In genomic region chr3:196518999-196519737, GRCh38 we compare ENCODE assay signal across 8 cellular contexts. TPM values are rescaled to one million over a fixed set of nuclear protein-coding genes. Genes with fewer than 3 reads are reported as not detected.
A peak's percentile ranks its signal among the peaks of the same experiment; 100 is the strongest.
DNase-seq lines count a peak whose midpoint lies in the region; ATAC-seq and TF ChIP-seq lines count a peak whose summit lies in the region.

No MANE protein-coding gene starts in this region.

- H3K4me1 ChIP-seq in Karpas-422 (ENCODE audit: low read length) (peaks cover 32% of the 10 kb centered on the region), body of pancreas (no peaks in the 10 kb centered on the region)

- no peaks in the 10 kb centered on the region for H4K20me1 ChIP-seq in Karpas-422 (ENCODE audit: insufficient read depth, low read depth, low read length)

- TF ChIP-seq CTCF in body of pancreas (IDR thresholded peaks at IDR 0.05) = peak in 5 of 7 experiments; percentile 22 to 39 (median 33)
- TF ChIP-seq CTCF in omental fat pad (IDR thresholded peaks at IDR 0.05) = peak in 1 of 3 donors; percentile 33

- H3K4me3 ChIP-seq in Karpas-422 (ENCODE audit: low read length) (no peak overlapping the region), body of pancreas (no peak overlapping the region)

- H3K4me3 Mint-ChIP-seq in stimulated activated naive CD8-positive, alpha-beta T cell treated with anti-CD3 and anti-CD28 coated beads, Interleukin-15, amount 100 ng/mL, for 72 hours = no peak overlapping the region

- DNase-seq in Daoy (ENCODE audit: low read depth) = peak; percentile 84
- peak; percentile 98 for DNase-seq in Karpas-422
- peak in 4 of 5 donors; percentile 31 to 56 (median 48) for DNase-seq in T-helper 1 cell
- DNase-seq in body of pancreas = peak; percentile 39 to 56 (median 50)
- DNase-seq in left colon = peak; percentile 36 to 65
- DNase-seq in stimulated activated naive CD8-positive, alpha-beta T cell treated with anti-CD3 and anti-CD28 coated beads, Interleukin-15, amount 100 ng/mL, for 72 hours = peak; percentile 50 to 60
- DNase-seq in epidermal melanocyte (ENCODE audit: insufficient read length, low spot score) = no peak
- DNase-seq in omental fat pad (ENCODE audit: low spot score) = no peak

- H3K4me2 ChIP-seq in Karpas-422 (ENCODE audit: low read depth, low read length, poor library complexity, severe bottlenecking) = no peak overlapping the region

- TF ChIP-seq POLR2A in body of pancreas (IDR thresholded peaks at IDR 0.05) = no peak

- H3K9me3 Mint-ChIP-seq in stimulated activated naive CD8-positive, alpha-beta T cell treated with anti-CD3 and anti-CD28 coated beads, Interleukin-15, amount 100 ng/mL, for 72 hours = peaks cover 36 to 42% of the 10 kb centered on the region in 2 donors

- no peaks in the 10 kb centered on the region for H3K9me2 ChIP-seq in Karpas-422 (replicated peaks; ENCODE audit: insufficient read depth, low read length)

- H3K9ac ChIP-seq in Karpas-422 (ENCODE audit: low read length) = no peak overlapping the region

- H3K36me3 ChIP-seq in Karpas-422 (ENCODE audit: insufficient read depth, low read length) (no peaks in the 10 kb centered on the region; the same call in 1 of the 2 replicates), body of pancreas (replicated peaks in 1 of 2; ENCODE audit: insufficient read depth in 1 of 2, low read depth in 2 of 2) (no peaks in the 10 kb centered on the region)

- H3K9me3 ChIP-seq in Karpas-422 (ENCODE audit: low read length) (peaks cover 15% of the 10 kb centered on the region), body of pancreas (peaks cover 0 to 27% (median 0%) of the 10 kb centered on the region in 3 donors)

- no peaks in the 10 kb centered on the region for H3K79me2 ChIP-seq in Karpas-422 (ENCODE audit: low read length)

- no peaks in the 10 kb centered on the region for H3K27me3 Mint-ChIP-seq in stimulated activated naive CD8-positive, alpha-beta T cell treated with anti-CD3 and anti-CD28 coated beads, Interleukin-15, amount 100 ng/mL, for 72 hours

- ATAC-seq in body of pancreas = no peak
- peak; percentile 59 for ATAC-seq in left colon
- peak; percentile 72 for ATAC-seq in stimulated activated naive CD8-positive, alpha-beta T cell treated with anti-CD3 and anti-CD28 coated beads, Interleukin-15, amount 100 ng/mL, for 72 hours
- no peak for ATAC-seq in omental fat pad (ENCODE audit: low FRiP score)

- intact Hi-C loops in body of pancreas (cut with DNase I) = no loop called here
- intact Hi-C loops in left colon (cut with DNase I, micrococcal nuclease) = no loop called here

- no peak overlapping the region for H3K27ac Mint-ChIP-seq in stimulated activated naive CD8-positive, alpha-beta T cell treated with anti-CD3 and anti-CD28 coated beads, Interleukin-15, amount 100 ng/mL, for 72 hours

- 35 to 36% methylated on average over 12 of the region's 12 CpGs for WGBS in body of pancreas, 2 donors

- peak overlapping the region; percentile 24; the same call in 1 of the 2 replicates for H2AFZ ChIP-seq in Karpas-422 (ENCODE audit: low read length)

- H3K27me3 ChIP-seq in Karpas-422 (ENCODE audit: low read length) (peaks cover 2% of the 10 kb centered on the region; the same call in 1 of the 2 replicates), body of pancreas (no peaks in the 10 kb centered on the region)

- peak overlapping the region; percentile 89 for H3K27ac ChIP-seq in Karpas-422 (ENCODE audit: low read length)
- no peak overlapping the region for H3K27ac ChIP-seq in body of pancreas

- H3K4me1 Mint-ChIP-seq in stimulated activated naive CD8-positive, alpha-beta T cell treated with anti-CD3 and anti-CD28 coated beads, Interleukin-15, amount 100 ng/mL, for 72 hours = no peaks in the 10 kb centered on the region

RNA-seq across cellular contexts. Expression of gene SMCO1, which starts 4.0 kb away (rescaled TPM):
- not detected in 2 replicates for total RNA-seq in Daoy (2014; rRNA removed; shearing (Covaris generic))
- not detected in 2 replicates for total RNA-seq in Karpas-422 (2014; rRNA removed; shearing (Covaris generic); ENCODE audit: low replicate concordance)
- not detected for total RNA-seq in body of pancreas
- total RNA-seq in left colon = not detected
- total RNA-seq in omental fat pad = not detected

RNA-seq across cellular contexts. Expression of gene RNF168, which starts 15.6 kb away (rescaled TPM):
- total RNA-seq in Daoy (2014; rRNA removed; shearing (Covaris generic)) = 12.0 and 14.5 TPM in 2 replicates
- 35.4 and 42.8 TPM in 2 replicates for total RNA-seq in Karpas-422 (2014; rRNA removed; shearing (Covaris generic); ENCODE audit: low replicate concordance)
- total RNA-seq in body of pancreas = 1 to 10 TPM; 7.0 to 8.9 TPM
- total RNA-seq in left colon = 10 to 100 TPM; 22.1 to 23.9 TPM
- 10 to 100 TPM; 18.5 to 34.5 (median 20.2) TPM for total RNA-seq in omental fat pad

RNA-seq across cellular contexts. Expression of gene WDR53, which starts 49.2 kb away (rescaled TPM):
- total RNA-seq in Daoy (2014; rRNA removed; shearing (Covaris generic)) = 9.5 and 16.9 TPM in 2 replicates
- 7.0 and 9.2 TPM in 2 replicates for total RNA-seq in Karpas-422 (2014; rRNA removed; shearing (Covaris generic); ENCODE audit: low replicate concordance)
- total RNA-seq in body of pancreas = 1 to 10 TPM in 1 of 2 donors, under 1 TPM in 1; 0.66 to 4.2 TPM
- total RNA-seq in left colon = 1 to 10 TPM; 6.8 to 8.6 TPM
- 1 to 10 TPM; 2.4 to 5.6 (median 3.5) TPM for total RNA-seq in omental fat pad

RNA-seq across cellular contexts. Expression of gene FBXO45, which starts 49.3 kb away (rescaled TPM):
- total RNA-seq in Daoy (2014; rRNA removed; shearing (Covaris generic)) = 31.5 and 33.4 TPM in 2 replicates
- total RNA-seq in Karpas-422 (2014; rRNA removed; shearing (Covaris generic); ENCODE audit: low replicate concordance) = 14.4 and 15.2 TPM in 2 replicates
- 1 to 10 TPM; 1.3 to 4.4 TPM for total RNA-seq in body of pancreas
- 10 to 100 TPM in 1 of 2 donors, 1 to 10 TPM in 1; 9.2 to 10.1 TPM for total RNA-seq in left colon
- 10 to 100 TPM in 1 of 4 donors, 1 to 10 TPM in 3; 7.0 to 11.3 (median 7.1) TPM for total RNA-seq in omental fat pad

Comparison
In these comparisons a context has a peak if more than half of its experiments do, and no peak if none do; other contexts are left out.
1. DNase-seq: peak in Daoy (single experiment), Karpas-422 (single experiment), T-helper 1 cell (4 of 5), body of pancreas (4 of 4), left colon (2 of 2) and stimulated activated naive CD8-positive, alpha-beta T cell treated with anti-CD3 and anti-CD28 coated beads, Interleukin-15, amount 100 ng/mL, for 72 hours (2 of 2); none in epidermal melanocyte (single experiment) and omental fat pad (single experiment).
2. ATAC-seq: peak in left colon (single experiment) and stimulated activated naive CD8-positive, alpha-beta T cell treated with anti-CD3 and anti-CD28 coated beads, Interleukin-15, amount 100 ng/mL, for 72 hours (single experiment); none in body of pancreas (single experiment) and omental fat pad (single experiment).